In the genomic region with DNA sequence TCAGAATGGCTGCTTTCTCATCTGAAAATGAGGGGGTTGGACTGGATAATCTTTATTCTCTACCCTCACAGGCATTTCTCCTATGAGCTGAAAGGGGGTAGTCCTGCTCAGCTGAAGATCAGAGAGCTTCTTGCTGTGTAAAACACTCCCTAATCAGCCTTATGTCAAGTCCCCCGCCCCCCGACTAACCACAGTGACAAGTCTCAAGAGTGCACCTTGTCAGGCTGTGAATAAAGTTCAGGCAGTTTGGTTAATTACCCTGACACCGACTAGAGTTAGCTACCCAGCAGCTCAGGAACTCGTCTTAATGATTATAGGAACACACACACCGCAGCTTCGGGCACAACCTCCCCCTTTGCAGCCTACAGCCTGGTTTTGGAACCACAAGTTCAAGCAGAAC, we compare ENCODE assay signal across 17 cellular contexts.
"Had no signal": no experiment of that assay in that cellular context is flagged by ENCODE, and none has a peak within 500 bp of the region (broad histone marks: within the 10 kb centered on the region; RNA-seq: fewer than 3 reads in every experiment).

No MANE protein-coding gene starts in this region.

- H3K36me3 Mint-ChIP-seq: naive B cell; stimulated activated effector memory CD8-positive, alpha-beta T cell treated with anti-CD3 and anti-CD28 coated beads, Interleukin-12 subunit alpha, Interleukin-12 subunit beta, amount 100 ng/mL, for 72 hours had no signal

- H3K9me3 Mint-ChIP-seq: nephron progenitor cell; stimulated activated effector memory CD8-positive, alpha-beta T cell treated with anti-CD3 and anti-CD28 coated beads, Interleukin-12 subunit alpha, Interleukin-12 subunit beta, amount 100 ng/mL, for 72 hours; stimulated activated naive CD8-positive, alpha-beta T cell treated with anti-CD3 and anti-CD28 coated beads, Interleukin-15, Interleukin-2, amounts not matched to agents 100 ng/mL and 50 ng/mL, for 24 hours had no signal

- H3K27ac ChIP-seq: dorsolateral prefrontal cortex, heart left ventricle, right atrium auricular region, sigmoid colon, skin epidermis, testis, tibial nerve had no signal

- H3K4me3 Mint-ChIP-seq: naive B cell; nephron progenitor cell; stimulated activated effector memory CD8-positive, alpha-beta T cell treated with anti-CD3 and anti-CD28 coated beads, Interleukin-12 subunit alpha, Interleukin-12 subunit beta, amount 100 ng/mL, for 72 hours; stimulated activated naive CD8-positive, alpha-beta T cell treated with anti-CD3 and anti-CD28 coated beads, Interleukin-15, Interleukin-2, amounts not matched to agents 100 ng/mL and 50 ng/mL, for 24 hours had no signal

- H3K36me3 ChIP-seq: heart left ventricle, right atrium auricular region, sigmoid colon, tibial nerve had no signal

- H3K4me3 ChIP-seq: dorsolateral prefrontal cortex, heart left ventricle, right atrium auricular region, sigmoid colon, skin epidermis, testis, tibial nerve had no signal

- DNase-seq: cortex of kidney; dorsolateral prefrontal cortex; effector CD8-positive, alpha-beta T cell; heart left ventricle; hippocampal formation; left colon; mesendoderm; naive B cell; nephron progenitor cell; stimulated activated CD8-positive, alpha-beta memory T cell treated with anti-CD3 and anti-CD28 coated beads, Interleukin-4, amount 100 ng/mL, for 48 hours; testis had no signal

- H3K9me3 ChIP-seq: heart left ventricle, right atrium auricular region, sigmoid colon, testis, tibial nerve had no signal

- H3K4me1 Mint-ChIP-seq: naive B cell; stimulated activated effector memory CD8-positive, alpha-beta T cell treated with anti-CD3 and anti-CD28 coated beads, Interleukin-12 subunit alpha, Interleukin-12 subunit beta, amount 100 ng/mL, for 72 hours had no signal

- H3K27me3 ChIP-seq: dorsolateral prefrontal cortex, heart left ventricle, right atrium auricular region, sigmoid colon, testis, tibial nerve had no signal

- ATAC-seq: heart left ventricle; left colon; stimulated activated effector memory CD8-positive, alpha-beta T cell treated with anti-CD3 and anti-CD28 coated beads, Interleukin-12 subunit alpha, Interleukin-12 subunit beta, amount 100 ng/mL, for 72 hours had no signal

- H3K27ac Mint-ChIP-seq: naive B cell; nephron progenitor cell; stimulated activated effector memory CD8-positive, alpha-beta T cell treated with anti-CD3 and anti-CD28 coated beads, Interleukin-12 subunit alpha, Interleukin-12 subunit beta, amount 100 ng/mL, for 72 hours; stimulated activated naive CD8-positive, alpha-beta T cell treated with anti-CD3 and anti-CD28 coated beads, Interleukin-15, Interleukin-2, amounts not matched to agents 100 ng/mL and 50 ng/mL, for 24 hours had no signal
